1 cellular context compared by ENCODE assay signal in genomic region chr2:70113396-70114100, GRCh38.
TF ChIP-seq lines count a peak whose summit lies in the region.

No MANE protein-coding gene starts in this region.

TF ChIP-seq in H1, 55 proteins besides CTCF, POLR2A, EP300 and RAD21:
- no peak for TF ChIP-seq CEBPB (IDR thresholded peaks at IDR 0.05; ENCODE audit: low read depth, low read length)
- TF ChIP-seq KDM5A (IDR thresholded peaks at IDR 0.05; ENCODE audit: low read length), result no peak
- no peak for TF ChIP-seq HDAC2 (IDR thresholded peaks at IDR 0.05; ENCODE audit: borderline replicate concordance in 1 of 2, low read depth in 2 of 2, low read length in 2 of 2)
- no peak for TF ChIP-seq JUND (IDR thresholded peaks at IDR 0.05; ENCODE audit: low read length)
- TF ChIP-seq CTBP2 (IDR thresholded peaks at IDR 0.05; ENCODE audit: borderline replicate concordance, insufficient read depth, insufficient read length, low read length), result no peak
- TF ChIP-seq SP2 (IDR thresholded peaks at IDR 0.05; ENCODE audit: low read length), result no peak
- TF ChIP-seq RBBP5 (IDR thresholded peaks at IDR 0.05; ENCODE audit: borderline replicate concordance, low read depth, low read length), result no peak
- TF ChIP-seq, protein P1, sequence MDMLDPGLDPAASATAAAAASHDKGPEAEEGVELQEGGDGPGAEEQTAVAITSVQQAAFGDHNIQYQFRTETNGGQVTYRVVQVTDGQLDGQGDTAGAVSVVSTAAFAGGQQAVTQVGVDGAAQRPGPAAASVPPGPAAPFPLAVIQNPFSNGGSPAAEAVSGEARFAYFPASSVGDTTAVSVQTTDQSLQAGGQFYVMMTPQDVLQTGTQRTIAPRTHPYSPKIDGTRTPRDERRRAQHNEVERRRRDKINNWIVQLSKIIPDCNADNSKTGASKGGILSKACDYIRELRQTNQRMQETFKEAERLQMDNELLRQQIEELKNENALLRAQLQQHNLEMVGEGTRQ (IDR thresholded peaks at IDR 0.05; ENCODE audit: low read length), result no peak
- no peak for TF ChIP-seq RFX5 (IDR thresholded peaks at IDR 0.05; ENCODE audit: borderline replicate concordance, low read depth, low read length)
- TF ChIP-seq SIRT6 (IDR thresholded peaks at IDR 0.05; ENCODE audit: low read length), result no peak
- TF ChIP-seq EZH2 (IDR thresholded peaks at IDR 0.05; ENCODE audit: low read depth, low read length, severe bottlenecking), result no peak
- TF ChIP-seq TAF7 (optimal IDR thresholded peaks at IDR 0.05; ENCODE audit: borderline replicate concordance, low read depth, low read length), result no peak
- TF ChIP-seq POU5F1 (IDR thresholded peaks at IDR 0.05; ENCODE audit: low read depth, low read length), result no peak
